Comparison of ENCODE assay signal across 13 cellular contexts in the genomic region with DNA sequence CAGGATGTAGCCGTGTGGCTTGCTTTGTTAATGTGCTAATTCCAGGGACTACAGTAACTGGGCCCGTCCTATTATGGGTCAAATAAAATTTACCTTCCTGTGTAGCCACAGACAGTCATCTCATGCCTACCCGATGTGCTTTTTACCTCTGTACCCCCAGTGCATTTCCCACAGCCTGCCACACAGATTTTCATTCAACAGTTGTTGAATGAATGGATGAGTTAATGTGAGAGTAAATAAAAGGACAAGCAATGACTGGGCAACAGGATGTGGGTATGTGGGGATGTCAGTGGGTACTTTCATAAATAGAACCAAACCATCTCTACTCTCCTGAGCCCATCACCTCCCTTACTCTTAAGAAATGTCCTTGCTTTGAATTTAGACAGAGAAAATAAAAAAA.
DNase-seq lines count a peak whose midpoint lies in the region; ATAC-seq and TF ChIP-seq lines count a peak whose summit lies in the region.
"Had no signal": no experiment of that assay in that cellular context is flagged by ENCODE, and none has a peak within 500 bp of the region (broad histone marks: within the 10 kb centered on the region; RNA-seq: fewer than 3 reads in every experiment).

No MANE protein-coding gene starts in this region.

- no peaks in the 10 kb centered on the region for H3K79me2 ChIP-seq in OCI-LY3 (ENCODE audit: low read length)

- H4K20me1 ChIP-seq in OCI-LY3 (ENCODE audit: insufficient read depth, low read length), result no peaks in the 10 kb centered on the region

- peak overlapping the region; percentile 48 for H3K4me2 ChIP-seq in OCI-LY3 (ENCODE audit: low read length)

- no peaks in the 10 kb centered on the region for H3K36me3 Mint-ChIP-seq in CD4-positive, alpha-beta memory T cell
- H3K36me3 Mint-ChIP-seq: brain had no signal

- H3K27me3 ChIP-seq in OCI-LY3 (ENCODE audit: low read depth, low read length), result no peaks in the 10 kb centered on the region
- no peaks in the 10 kb centered on the region for H3K27me3 ChIP-seq in CD4-positive, alpha-beta memory T cell (ENCODE audit: insufficient read depth, low read length)
- H3K27me3 ChIP-seq: upper lobe of left lung had no signal

- H3K9ac ChIP-seq in OCI-LY3 (ENCODE audit: low read length), result no peak overlapping the region

- CTCF ChIA-PET in CD4-positive, alpha-beta memory T cell (lab: Charles Lee; ENCODE audit: partially characterized antibody), result no interaction called here

- intact Hi-C loops in CD4-positive, alpha-beta memory T cell (cut with micrococcal nuclease), result no loop called here
- intact Hi-C loops in head of caudate nucleus (cut with DNase I), result no loop called here

- no peak overlapping the region for H3K4me3 ChIP-seq in OCI-LY3 (ENCODE audit: low read length)
- H3K4me3 ChIP-seq in CD4-positive, alpha-beta memory T cell (ENCODE audit: low read length in 2 of 2), result no peak overlapping the region
- H3K4me3 ChIP-seq: upper lobe of left lung had no signal

- no peaks in the 10 kb centered on the region for H3K9me3 ChIP-seq in OCI-LY3 (ENCODE audit: insufficient read depth, low read length)
- peaks cover 0 to 3% of the 10 kb centered on the region in 2 donors for H3K9me3 ChIP-seq in CD4-positive, alpha-beta memory T cell (ENCODE audit: control insufficient read depth in 1 of 2, low read length in 2 of 2)
- H3K9me3 ChIP-seq: upper lobe of left lung had no signal

- no peaks in the 10 kb centered on the region for H3K27me3 Mint-ChIP-seq in CD4-positive, alpha-beta memory T cell
- H3K27me3 Mint-ChIP-seq: brain had no signal

- peaks cover 4 to 24% (median 16%) of the 10 kb centered on the region in 8 donors for H3K9me3 Mint-ChIP-seq in CD4-positive, alpha-beta memory T cell
- H3K9me3 Mint-ChIP-seq: brain had no signal

- DNase-seq in A172 (ENCODE audit: low spot score) (peak; percentile 21), head of caudate nucleus (no peak), middle frontal gyrus (ENCODE audit: extremely low spot score, low spot score) (no peak)
- DNase-seq in CD4-positive, alpha-beta memory T cell, result no peak
- no peak for DNase-seq in activated effector memory CD4-positive, alpha-beta T cell treated with anti-CD3 and anti-CD28 coated beads, Interleukin-2, amount 50 U/mL, for 16 hours
- DNase-seq: GF-D8, islet precursor cell, NCI-H510A treated with DMSO at 0.1 percent for 48 hours, upper lobe of left lung had no signal

- H3K27ac Mint-ChIP-seq in CD4-positive, alpha-beta memory T cell, result no peak overlapping the region

- H3K4me1 ChIP-seq in OCI-LY3 (ENCODE audit: low read length), result peaks cover 34% of the 10 kb centered on the region
- no peaks in the 10 kb centered on the region for H3K4me1 ChIP-seq in CD4-positive, alpha-beta memory T cell (ENCODE audit: insufficient read depth, low read length)
- H3K4me1 ChIP-seq: upper lobe of left lung had no signal

- ATAC-seq in GM19035 (IDR thresholded peaks at IDR 0.05; ENCODE audit: unreplicated experiment), result peak; percentile 45
- peak; percentile 42 for ATAC-seq in HG02973 (IDR thresholded peaks at IDR 0.05; ENCODE audit: unreplicated experiment)

- H2AFZ ChIP-seq in OCI-LY3 (ENCODE audit: low read depth, low read length), result no peak overlapping the region

- TF ChIP-seq CTCF in OCI-LY3 (IDR thresholded peaks at IDR 0.05; ENCODE audit: low read depth, low read length), result no peak

- POLR2A ChIA-PET in CD4-positive, alpha-beta memory T cell (lab: Charles Lee; ENCODE audit: partially characterized antibody), result no interaction called here

- no peak overlapping the region for H3K4me3 Mint-ChIP-seq in CD4-positive, alpha-beta memory T cell
- H3K4me3 Mint-ChIP-seq: brain had no signal

- no peaks in the 10 kb centered on the region for H3K36me3 ChIP-seq in OCI-LY3 (replicated peaks; ENCODE audit: low read depth, low read length)
- no peaks in the 10 kb centered on the region for H3K36me3 ChIP-seq in CD4-positive, alpha-beta memory T cell (ENCODE audit: insufficient read depth, low read length)
- H3K36me3 ChIP-seq: upper lobe of left lung had no signal

- no peak overlapping the region for H3K27ac ChIP-seq in OCI-LY3 (ENCODE audit: low read length)
- H3K27ac ChIP-seq in CD4-positive, alpha-beta memory T cell (ENCODE audit: low read depth, low read length), result no peak overlapping the region
- H3K27ac ChIP-seq: upper lobe of left lung had no signal

- H3K4me1 Mint-ChIP-seq in CD4-positive, alpha-beta memory T cell, result no peaks in the 10 kb centered on the region
